Comparison of ENCODE assay signal across 25 cellular contexts in genomic region chr2:189997016-189997415, GRCh38.
"Had no signal": no experiment of that assay in that cellular context is flagged by ENCODE, and none has a peak within 500 bp of the region (broad histone marks: within the 10 kb centered on the region; RNA-seq: fewer than 3 reads in every experiment).

No MANE protein-coding gene starts in this region.

- H3K9me3 ChIP-seq: colonic mucosa, neutrophil, pancreas, right lobe of liver, testis had no signal

- DNase-seq: colonic mucosa; effector CD8-positive, alpha-beta T cell; endodermal cell; foreskin melanocyte; glutamatergic neuron; heart right ventricle; hippocampal formation; immature natural killer cell; naive B cell; pancreas; retina; right lobe of liver; stimulated activated CD4-positive, alpha-beta T cell treated with anti-CD3 and anti-CD28 coated beads, Interleukin-2, amount 100 ng/mL, for 24 hours; stimulated activated CD4-positive, alpha-beta T cell treated with anti-CD3 and anti-CD28 coated beads, Interleukin-4, amount 100 ng/mL, for 24 hours; stimulated activated naive CD8-positive, alpha-beta T cell treated with anti-CD3 and anti-CD28 coated beads, Interleukin-15, Interleukin-2, amounts not matched to agents 100 U/mL and 50 U/mL, for 24 hours; substantia nigra; testis; tibial artery had no signal

- H3K4me1 ChIP-seq: colonic mucosa, heart right ventricle, pancreas, right lobe of liver, testis, tibial artery had no signal

- H3K27ac ChIP-seq: colonic mucosa, epithelial cell of prostate, heart right ventricle, neutrophil, pancreas, right lobe of liver, testis, tibial artery had no signal

- H3K36me3 ChIP-seq: colonic mucosa, heart right ventricle, neutrophil, pancreas, right lobe of liver, tibial artery had no signal

- H3K4me3 ChIP-seq: colonic mucosa, heart right ventricle, lung, pancreas, right lobe of liver, testis, tibial artery had no signal

- ATAC-seq: esophagus mucosa; heart right ventricle; left lobe of liver; natural killer cell treated with Interleukin-12 subunit alpha and Interleukin-12 subunit beta and Interleukin-15 and Interleukin-18, amount 100 ng/mL, for 72 hours; pancreas; right lobe of liver; stimulated activated effector memory CD8-positive, alpha-beta T cell treated with anti-CD3 and anti-CD28 coated beads, Interleukin-12 subunit alpha, Interleukin-12 subunit beta, amount 100 ng/mL, for 72 hours; stimulated activated naive CD8-positive, alpha-beta T cell treated with anti-CD3 and anti-CD28 coated beads, Interleukin-15, Interleukin-2, amounts not matched to agents 100 U/mL and 50 U/mL, for 24 hours had no signal

- H3K27me3 ChIP-seq: colonic mucosa, heart right ventricle, neutrophil, pancreas, right lobe of liver, testis, tibial artery had no signal
